In the genomic region with DNA sequence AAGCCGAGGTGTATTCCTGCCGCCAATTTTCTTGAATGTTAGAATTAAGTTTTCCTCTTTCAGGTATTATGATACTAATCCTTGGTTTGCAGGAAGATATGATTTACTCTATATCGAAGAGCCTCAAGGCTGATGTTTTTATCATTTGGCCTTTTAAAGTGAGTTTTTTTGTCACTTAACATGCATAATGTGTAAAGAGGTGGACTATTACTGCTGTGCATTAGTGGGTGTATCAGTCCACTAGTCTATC, we compare ENCODE assay signal across 8 cellular contexts. TPM values are rescaled to one million over a fixed set of nuclear protein-coding genes. Genes with fewer than 3 reads are reported as not detected.
DNase-seq lines count a peak whose midpoint lies in the region; ATAC-seq, FAIRE-seq and TF ChIP-seq lines count a peak whose summit lies in the region.

No MANE protein-coding gene starts in this region.

- 12% methylated on average over 3 of the region's 3 CpGs; no CpG with 5 or more reads in 1 of the 2 donors for WGBS in transverse colon (ENCODE audit: low coverage in 1 of 2), 2 donors

- POLR2A ChIA-PET in activated CD4-positive, alpha-beta memory T cell treated with anti-CD3 and anti-CD28 coated beads for 36 hours (lab: Charles Lee), result interaction anchor here (4.1 kb wide), 1 partner anchor 11 kb away, joined by 39 read pairs; a partner anchor contains a TSS

- DNase-seq in activated CD4-positive, alpha-beta memory T cell treated with anti-CD3 and anti-CD28 coated beads for 36 hours, result no peak
- no peak for DNase-seq in kidney
- no peak for DNase-seq in transverse colon
- no peak for DNase-seq in GM13976 (ENCODE audit: low spot score)
- DNase-seq in GF-D8 (lab: John Stamatoyannopoulos, UW), result no peak
- no peak for DNase-seq in MV-4-11 (lab: John Stamatoyannopoulos, UW)

- no peak for FAIRE-seq in kidney (lab: Jason Lieb, UNC)

- peak; percentile 3 for ATAC-seq in GM18511 (IDR thresholded peaks at IDR 0.05; ENCODE audit: unreplicated experiment)
- peak; percentile 3 for ATAC-seq in HG02763 (IDR thresholded peaks at IDR 0.05; ENCODE audit: unreplicated experiment)

- no peak for TF ChIP-seq CTCF in kidney (IDR thresholded peaks at IDR 0.05; ENCODE audit: borderline replicate concordance, extremely low read depth, insufficient read depth)
- no peak for TF ChIP-seq CTCF in transverse colon (IDR thresholded peaks at IDR 0.05)
- no peak for TF ChIP-seq CTCF in GM13976 (IDR thresholded peaks at IDR 0.05; ENCODE audit: borderline replicate concordance, control extremely low read depth, extremely low read depth, insufficient read depth, missing control alignments)

- H3K9me3 Mint-ChIP-seq in activated CD4-positive, alpha-beta memory T cell treated with anti-CD3 and anti-CD28 coated beads for 36 hours, result peaks cover 8% of the 10 kb centered on the region

- CTCF ChIA-PET in activated CD4-positive, alpha-beta memory T cell treated with anti-CD3 and anti-CD28 coated beads for 36 hours (lab: Charles Lee), result no interaction called here

- intact Hi-C loops in activated CD4-positive, alpha-beta memory T cell treated with anti-CD3 and anti-CD28 coated beads for 36 hours (cut with micrococcal nuclease), result loop anchor here (5.0 kb wide), 1 partner anchor 1763 kb away; a partner anchor contains a TSS
- intact Hi-C loops in kidney (cut with DNase I), result no loop called here
- intact Hi-C loops in transverse colon (cut with DNase I; ENCODE audit: low total_unique reads), result no loop called here

- TF ChIP-seq EP300 in transverse colon (IDR thresholded peaks at IDR 0.05; ENCODE audit: low read depth), result no peak

- H3K9ac ChIP-seq in kidney (ENCODE audit: low read length in 2 of 2), result peak overlapping the region; percentile 25 to 76

- peaks cover 9% of the 10 kb centered on the region for H3K27me3 Mint-ChIP-seq in activated CD4-positive, alpha-beta memory T cell treated with anti-CD3 and anti-CD28 coated beads for 36 hours

- in situ Hi-C loops in transverse colon (cut with MboI; ENCODE audit: low pct_ligation_motif_present in 1 of 4, low pct_unique_long_range_greater_than_20kb in 1 of 4, low sequenced_read_pairs in 3 of 4) (no loop called here), GM13976 (cut with MboI; ENCODE audit: low sequenced_read_pairs, unreplicated experiment) (no loop called here)

- no peak for TF ChIP-seq POLR2A in transverse colon (IDR thresholded peaks at IDR 0.05)

- peak overlapping the region; percentile 86 for H3K4me3 Mint-ChIP-seq in activated CD4-positive, alpha-beta memory T cell treated with anti-CD3 and anti-CD28 coated beads for 36 hours

- H3K4me3 ChIP-seq in kidney (ENCODE audit: low read length in 2 of 2), result peak overlapping the region; percentile 74 to 92
- H3K4me3 ChIP-seq in transverse colon, result peak overlapping the region; percentile 36 to 82 (median 59)

- H3K9me3 ChIP-seq in kidney (ENCODE audit: control insufficient read depth in 1 of 2, low read length in 2 of 2) (no peaks in the 10 kb centered on the region), transverse colon (no peaks in the 10 kb centered on the region)

- peaks cover 11% of the 10 kb centered on the region for H3K36me3 Mint-ChIP-seq in activated CD4-positive, alpha-beta memory T cell treated with anti-CD3 and anti-CD28 coated beads for 36 hours

- H3K27ac ChIP-seq in kidney (ENCODE audit: low read depth in 2 of 2, low read length in 2 of 2), result peak overlapping the region; percentile 90 to 99
- peak overlapping the region; percentile 94 to 98 (median 96) for H3K27ac ChIP-seq in transverse colon

- H3K36me3 ChIP-seq in kidney (ENCODE audit: control insufficient read depth in 1 of 2, insufficient read depth in 2 of 2, low read length in 2 of 2) (no peaks in the 10 kb centered on the region), transverse colon (no peaks in the 10 kb centered on the region)

- peak overlapping the region; percentile 99 for H3K27ac Mint-ChIP-seq in activated CD4-positive, alpha-beta memory T cell treated with anti-CD3 and anti-CD28 coated beads for 36 hours

- peaks cover 39% of the 10 kb centered on the region for H3K4me1 Mint-ChIP-seq in activated CD4-positive, alpha-beta memory T cell treated with anti-CD3 and anti-CD28 coated beads for 36 hours (ENCODE audit: low read depth)

- H3K27me3 ChIP-seq in transverse colon, result no peaks in the 10 kb centered on the region

- H3K4me1 ChIP-seq in kidney (ENCODE audit: control insufficient read depth in 1 of 2, insufficient read depth in 1 of 2, low read depth in 1 of 2, low read length in 2 of 2) (peaks cover 6 to 13% of the 10 kb centered on the region in 2 donors), transverse colon (peaks cover 0 to 23% (median 12%) of the 10 kb centered on the region in 4 donors)

RNA-seq across cellular contexts. Expression of a gene that starts 11.1 kb away (rescaled TPM):
- 100 to 1,000 TPM; 371 to 375 TPM for total RNA-seq in activated CD4-positive, alpha-beta memory T cell treated with anti-CD3 and anti-CD28 coated beads for 36 hours
- total RNA-seq in kidney (55.5 TPM), transverse colon (100 to 1,000 TPM in 1 of 4 donors, 10 to 100 TPM in 3; 57.8 to 164 (median 89.0) TPM)
- polyA plus RNA-seq in kidney (ENCODE audit: insufficient read depth, low read depth, low replicate concordance), result 13.9 TPM
